14 cellular contexts compared by ENCODE assay signal in the genomic region with DNA sequence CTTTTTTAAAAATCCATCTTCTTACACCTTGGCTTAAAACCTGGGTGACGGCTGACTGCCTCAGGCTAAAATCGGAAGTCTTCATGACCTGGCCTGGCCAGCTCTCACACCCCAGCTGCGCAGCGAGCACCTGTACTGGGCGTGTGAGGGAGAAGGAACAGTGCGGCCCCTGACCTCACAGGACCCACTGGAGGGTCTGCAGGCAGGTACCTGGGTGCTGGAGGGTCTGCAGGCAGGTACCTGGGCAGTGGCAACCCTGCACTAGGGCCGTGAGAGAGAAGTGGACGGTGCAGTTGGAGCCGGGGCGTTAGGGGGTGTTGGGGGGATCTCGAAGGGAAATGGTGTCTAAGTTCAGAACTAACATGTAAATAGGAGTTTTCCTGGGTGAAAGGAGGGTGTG.
DNase-seq lines count a peak whose midpoint lies in the region; ATAC-seq and TF ChIP-seq lines count a peak whose summit lies in the region.
"Had no signal": no experiment of that assay in that cellular context is flagged by ENCODE, and none has a peak within 500 bp of the region (broad histone marks: within the 10 kb centered on the region; RNA-seq: fewer than 3 reads in every experiment).

No MANE protein-coding gene starts in this region.

- WGBS in mesenchymal stem cell, result 98% methylated on average over 11 of the region's 11 CpGs

- peak overlapping the region; percentile 39 for H4K8ac ChIP-seq in mesenchymal stem cell (ENCODE audit: low read length)

- no peak overlapping the region for H4K91ac ChIP-seq in mesenchymal stem cell (ENCODE audit: low read length)

- no peak overlapping the region for H2BK120ac ChIP-seq in mesenchymal stem cell (ENCODE audit: low read depth, low read length)

- H3K4me2 ChIP-seq in BLaER1, result 0 out of 2 replicates have a peak overlapping the region, but pooled peaks have one; percentile 47
- no peak overlapping the region for H3K4me2 ChIP-seq in mesenchymal stem cell (ENCODE audit: low read length, poor library complexity, severe bottlenecking)

- H3K27me3 ChIP-seq in BLaER1 (no peaks in the 10 kb centered on the region), RWPE2 (ENCODE audit: insufficient read depth, poor library complexity, severe bottlenecking) (no peaks in the 10 kb centered on the region), mesenchymal stem cell (ENCODE audit: control insufficient read depth in 1 of 2, insufficient read depth in 1 of 2, low read length in 2 of 2) (no peaks in the 10 kb centered on the region), foreskin keratinocyte (no peaks in the 10 kb centered on the region)

- H2BK15ac ChIP-seq in mesenchymal stem cell (ENCODE audit: low read depth, poor library complexity, severe bottlenecking), result no peak overlapping the region

- CTCF ChIA-PET in RWPE1 (lab: Yijun Ruan, JAX), result interaction anchor here (1.3 kb wide), 1 partner anchor 576 kb away, joined by 5 read pairs; no protein-coding TSS in a partner anchor

- peaks cover 35% of the 10 kb centered on the region for H3K4me1 ChIP-seq in BLaER1
- H3K4me1 ChIP-seq in RWPE2 (ENCODE audit: insufficient read depth, poor library complexity, severe bottlenecking), result no peaks in the 10 kb centered on the region
- peaks cover 17% of the 10 kb centered on the region for H3K4me1 ChIP-seq in mesenchymal stem cell (ENCODE audit: control insufficient read depth, insufficient read depth, low read depth, low read length)
- no peaks in the 10 kb centered on the region for H3K4me1 ChIP-seq in foreskin keratinocyte

- H3K79me1 ChIP-seq in mesenchymal stem cell (replicated peaks; ENCODE audit: low read length, poor library complexity, severe bottlenecking), result peaks cover 19% of the 10 kb centered on the region

- DNase-seq in RWPE2 (ENCODE audit: low spot score), result peak; percentile 32
- DNase-seq in mesenchymal stem cell, result no peak
- peak; percentile 71 for DNase-seq in posterior vena cava (ENCODE audit: low spot score)
- no peak for DNase-seq in foreskin keratinocyte
- DNase-seq in RWPE1 (ENCODE audit: low spot score), result no peak
- DNase-seq: C1 segment of cervical spinal cord; CD4-positive, CD25-positive, alpha-beta regulatory T cell; CD8-positive, alpha-beta memory T cell; COR-L47; DMS 273 treated with DMSO at 0.1 percent for 48 hours; GM23248; HCEC 1CT had no signal

- H3K9ac ChIP-seq in BLaER1 (no peak overlapping the region), mesenchymal stem cell (ENCODE audit: low read length) (no peak overlapping the region)
- H3K9ac ChIP-seq: GM23248 had no signal

- H3K4me3 ChIP-seq in BLaER1, result no peak overlapping the region
- H3K4me3 ChIP-seq in RWPE2 (ENCODE audit: severe bottlenecking), result no peak overlapping the region
- no peak overlapping the region for H3K4me3 ChIP-seq in mesenchymal stem cell (ENCODE audit: insufficient read depth in 1 of 2, low read depth in 1 of 2, low read length in 2 of 2)
- H3K4me3 ChIP-seq: GM23248 had no signal

- no peak overlapping the region for H3K27ac ChIP-seq in BLaER1
- H3K27ac ChIP-seq in RWPE2 (ENCODE audit: poor library complexity, severe bottlenecking), result no peak overlapping the region
- H3K27ac ChIP-seq in mesenchymal stem cell (ENCODE audit: low read length, poor library complexity, severe bottlenecking), result no peak overlapping the region
- no peak overlapping the region for H3K27ac ChIP-seq in foreskin keratinocyte
- H3K27ac ChIP-seq in RWPE1, result no peak overlapping the region
- H3K27ac ChIP-seq: GM23248 had no signal

- no peak overlapping the region for H2AFZ ChIP-seq in mesenchymal stem cell (ENCODE audit: low read depth, low read length)
- H2AFZ ChIP-seq: GM23248 had no signal

- no peak overlapping the region for H3K4ac ChIP-seq in mesenchymal stem cell (ENCODE audit: low read depth in 1 of 2, low read length in 2 of 2)

- H3K23ac ChIP-seq in mesenchymal stem cell (ENCODE audit: low read length in 2 of 2), result no peak overlapping the region

- no peak for ATAC-seq in RWPE2 (ENCODE audit: low read depth)
- no peak for ATAC-seq in foreskin keratinocyte
- ATAC-seq in HG02852 (IDR thresholded peaks at IDR 0.05; ENCODE audit: unreplicated experiment), result no peak

- H3K18ac ChIP-seq in mesenchymal stem cell (ENCODE audit: low read depth in 1 of 2, low read length in 2 of 2), result no peak overlapping the region

- H3K9me3 ChIP-seq in BLaER1 (no peaks in the 10 kb centered on the region), RWPE2 (ENCODE audit: severe bottlenecking) (no peaks in the 10 kb centered on the region), mesenchymal stem cell (ENCODE audit: control insufficient read depth, low read length) (no peaks in the 10 kb centered on the region)

- H2BK5ac ChIP-seq in mesenchymal stem cell (ENCODE audit: low read depth, low read length, poor library complexity, severe bottlenecking), result no peak overlapping the region

- TF ChIP-seq CTCF in RWPE2 (IDR thresholded peaks at IDR 0.05; ENCODE audit: poor library complexity, severe bottlenecking), result no peak
- no peak for TF ChIP-seq CTCF in foreskin keratinocyte (conservative IDR thresholded peaks at IDR 0.05)
- TF ChIP-seq CTCF in RWPE1 (conservative IDR thresholded peaks at IDR 0.05; ENCODE audit: low read depth), result no peak

- H3K36me3 ChIP-seq in BLaER1, result peaks cover 26% of the 10 kb centered on the region; the same call in 1 of the 2 replicates
- H3K36me3 ChIP-seq in RWPE2 (ENCODE audit: low read depth), result 0 out of 2 replicates have a peak, but pooled peaks cover 3% of the 10 kb centered on the region
- peaks cover 37 to 64% of the 10 kb centered on the region in 2 experiments for H3K36me3 ChIP-seq in mesenchymal stem cell (ENCODE audit: control insufficient read depth in 1 of 2, insufficient read depth in 2 of 2, low read depth in 1 of 2, low read length in 2 of 2)

- no peak overlapping the region for H2AK5ac ChIP-seq in mesenchymal stem cell (ENCODE audit: low read length, severe bottlenecking)

- no peaks in the 10 kb centered on the region for H4K20me1 ChIP-seq in BLaER1

- H3K14ac ChIP-seq in mesenchymal stem cell (ENCODE audit: low read length in 2 of 2), result no peak overlapping the region

- no peak overlapping the region for H2BK12ac ChIP-seq in mesenchymal stem cell (ENCODE audit: low read length in 2 of 2)

- POLR2A ChIA-PET in RWPE1 (lab: Yijun Ruan, JAX; ENCODE audit: low non-redundant PET), result no interaction called here

- intact Hi-C loops in posterior vena cava (cut with DNase I), result no loop called here

Comparison
In these comparisons a context has a peak if more than half of its experiments do, and no peak if none do; other contexts are left out.
1. DNase-seq: peak in RWPE2 (single experiment) and posterior vena cava (single experiment); none in mesenchymal stem cell (single experiment), foreskin keratinocyte (0 of 2) and RWPE1 (single experiment).